Comparison of ENCODE assay signal across 18 cellular contexts in the genomic region with DNA sequence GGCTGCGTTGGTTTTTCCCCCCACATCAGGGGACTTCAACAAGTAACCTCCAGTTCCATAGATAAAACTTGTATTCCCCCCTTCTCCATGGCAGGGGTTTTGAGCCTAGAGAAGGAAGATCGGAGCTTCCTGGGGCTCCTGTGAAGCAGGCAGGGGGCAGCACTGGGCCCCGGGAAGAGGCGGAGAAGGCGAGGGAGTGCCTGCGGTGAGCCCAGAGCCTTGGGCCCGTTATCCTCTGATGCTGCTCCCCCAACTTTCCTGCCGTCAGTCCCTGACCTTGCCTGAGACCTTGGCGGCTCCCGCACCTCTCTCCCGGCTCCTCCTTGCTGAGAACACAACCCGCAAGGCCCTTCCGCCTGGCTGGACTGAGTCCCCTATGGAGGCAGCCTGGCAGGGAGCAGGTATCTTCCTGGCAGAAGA. TPM values are rescaled to one million over a fixed set of nuclear protein-coding genes. Genes with fewer than 3 reads are reported as not detected.
DNase-seq lines count a peak whose midpoint lies in the region; ATAC-seq, FAIRE-seq and TF ChIP-seq lines count a peak whose summit lies in the region.
"Had no signal": no experiment of that assay in that cellular context is flagged by ENCODE, and none has a peak within 500 bp of the region (broad histone marks: within the 10 kb centered on the region; RNA-seq: fewer than 3 reads in every experiment).

No MANE protein-coding gene starts in this region.

- no CpG with 5 or more reads among the region's 13 CpGs for WGBS in H9 (ENCODE audit: extremely low coverage, insufficient read length, low lambda C conversion rate)

- no peak overlapping the region for H3K4ac ChIP-seq in H9 (ENCODE audit: low read depth, low read length)

- no peak overlapping the region for H3K18ac ChIP-seq in H9 (ENCODE audit: insufficient read length, low read depth, low read length)

- no peak overlapping the region for H3K27ac ChIP-seq in H9 (ENCODE audit: insufficient read length, low read depth, low read length)
- H3K27ac ChIP-seq in osteoblast (ENCODE audit: low read depth, low read length): no peak overlapping the region
- H3K27ac ChIP-seq: SK-N-MC had no signal

- no peak overlapping the region for H4K91ac ChIP-seq in H9 (ENCODE audit: insufficient read length, low read depth, low read length)

- H2BK120ac ChIP-seq in H9 (ENCODE audit: low read depth, low read length, poor library complexity, severe bottlenecking): no peak overlapping the region

- peak; percentile 38 for DNase-seq in DMS 273 (lab: John Stamatoyannopoulos, UW; ENCODE audit: unreplicated experiment)
- no peak for DNase-seq in DMS 273 treated with DMSO at 0.1 percent for 48 hours (lab: John Stamatoyannopoulos, UW)
- DNase-seq in H9: peak; percentile 67
- DNase-seq in chondrocyte (ENCODE audit: low spot score): no peak
- peak; percentile 9 for DNase-seq in osteoblast (ENCODE audit: insufficient read length, low spot score, missing footprints)
- DNase-seq in GM12891 (ENCODE audit: insufficient read length, low spot score): no peak
- no peak for DNase-seq in NCI-H187 treated with DMSO at 0.1 percent for 48 hours (lab: John Stamatoyannopoulos, UW)
- DNase-seq: 8988T; esophagus squamous epithelium; GF-D8; GOT3; NCI-H510A; stimulated activated CD4-positive, alpha-beta T cell treated with anti-CD3 and anti-CD28 coated beads, Interleukin-4, amount 100 ng/mL, for 4 hours had no signal

- H3K14ac ChIP-seq in H9 (ENCODE audit: insufficient read depth, low read length): no peak overlapping the region

- no peak for TF ChIP-seq POLR2A in GM12891 (IDR thresholded peaks at IDR 0.05; ENCODE audit: low read depth, low read length)

- no peak overlapping the region for H3K9ac ChIP-seq in H9 (ENCODE audit: extremely low read depth, insufficient read length, low read length)

- no peaks in the 10 kb centered on the region for H3K79me1 ChIP-seq in H9 (ENCODE audit: insufficient read depth, low read depth, low read length, poor library complexity, severe bottlenecking)

- FAIRE-seq in GM12891 (lab: Jason Lieb, UNC): no peak
- FAIRE-seq: bronchial epithelial cell, keratinocyte had no signal

- H3K23me2 ChIP-seq in H9 (ENCODE audit: insufficient read length, low read depth, low read length, poor library complexity, severe bottlenecking): peaks cover 7% of the 10 kb centered on the region

- H2BK20ac ChIP-seq in H9 (ENCODE audit: low read depth, low read length, poor library complexity, severe bottlenecking): no peak overlapping the region

- H3K9me3 Mint-ChIP-seq in H9: peaks cover 0 to 3% of the 10 kb centered on the region in 2 experiments; a peak in 3 of 5 replicates
- no peaks in the 10 kb centered on the region for H3K9me3 Mint-ChIP-seq in chondrocyte (ENCODE audit: low read depth)

- H3K4me1 Mint-ChIP-seq in H9: peaks cover 24 to 49% of the 10 kb centered on the region in 2 experiments
- peaks cover 18% of the 10 kb centered on the region for H3K4me1 Mint-ChIP-seq in chondrocyte (ENCODE audit: low read depth)

- H3K4me2 ChIP-seq in H9 (ENCODE audit: insufficient read depth, insufficient read length, low read length) (no peak overlapping the region), osteoblast (ENCODE audit: insufficient read depth, low read length) (no peak overlapping the region)

- H2AK5ac ChIP-seq in H9 (ENCODE audit: insufficient read length, low read length): no peak overlapping the region

- H2BK5ac ChIP-seq in H9 (ENCODE audit: insufficient read length, low read length): no peak overlapping the region

- H3K4me3 Mint-ChIP-seq in H9 (peak overlapping the region in 1 of 2 experiments; percentile 90; a peak in 2 of 5 replicates), chondrocyte (ENCODE audit: unreplicated experiment) (peak overlapping the region; percentile 83)

- H3K27ac Mint-ChIP-seq in H9 (no peak overlapping the region; a peak in 1 of 7 replicates), chondrocyte (ENCODE audit: unreplicated experiment) (no peak overlapping the region)

- no peak overlapping the region for H3K4me3 ChIP-seq in osteoblast (ENCODE audit: insufficient read depth, low read length)
- H3K4me3 ChIP-seq: SK-N-MC had no signal

- H3K56ac ChIP-seq in H9 (ENCODE audit: insufficient read length, low read depth, low read length): no peak overlapping the region

- H3K27me3 ChIP-seq in H9 (ENCODE audit: insufficient read depth, low read length) (peaks cover 17% of the 10 kb centered on the region; the same call in 1 of the 2 replicates), osteoblast (ENCODE audit: insufficient read depth, low read length) (no peaks in the 10 kb centered on the region)

- no peak for ATAC-seq in HG02840 (IDR thresholded peaks at IDR 0.05; ENCODE audit: low FRiP score, unreplicated experiment)

- H3K27me3 Mint-ChIP-seq in H9 (ENCODE audit: low read depth) (peaks cover 91% of the 10 kb centered on the region), chondrocyte (ENCODE audit: low read depth) (no peaks in the 10 kb centered on the region)

- H3K36me3 Mint-ChIP-seq in H9 (ENCODE audit: insufficient read depth in 1 of 3, low read depth in 3 of 3): peaks cover 0 to 4% (median 3%) of the 10 kb centered on the region in 3 experiments; a peak in 3 of 7 replicates
- H3K36me3 Mint-ChIP-seq in chondrocyte (ENCODE audit: low read depth): no peaks in the 10 kb centered on the region

- H2BK12ac ChIP-seq in H9 (ENCODE audit: insufficient read length, low read depth, low read length): no peak overlapping the region

- no peak overlapping the region for H4K5ac ChIP-seq in H9 (ENCODE audit: insufficient read length, low read depth, low read length)

- H2AFZ ChIP-seq in H9 (ENCODE audit: low read length) (no peak overlapping the region), osteoblast (ENCODE audit: low read length) (no peak overlapping the region)

- H3K79me2 ChIP-seq in H9 (ENCODE audit: insufficient read depth, low read length): no peaks in the 10 kb centered on the region
- H3K79me2 ChIP-seq in osteoblast (ENCODE audit: insufficient read depth, low read length): no peaks in the 10 kb centered on the region

- H3T11ph ChIP-seq in H9 (ENCODE audit: low read length): no peak overlapping the region

- H4K8ac ChIP-seq in H9 (replicated peaks; ENCODE audit: insufficient read length, low read depth, low read length): no peak overlapping the region

- no peak overlapping the region for H2BK15ac ChIP-seq in H9 (ENCODE audit: low read depth, low read length)

- TF ChIP-seq CTCF in H9 (conservative IDR thresholded peaks at IDR 0.05) (peak; percentile 69), chondrocyte (IDR thresholded peaks at IDR 0.05) (peak; percentile 42), osteoblast (IDR thresholded peaks at IDR 0.05; ENCODE audit: extremely low read depth, low read depth, low read length) (peak; percentile 6)

- H3K9me3 ChIP-seq in H9 (ENCODE audit: control insufficient read depth, low read depth, low read length) (no peaks in the 10 kb centered on the region), osteoblast (ENCODE audit: low read depth, low read length) (no peaks in the 10 kb centered on the region)
- H3K9me3 ChIP-seq: esophagus squamous epithelium had no signal

- H3K4me1 ChIP-seq in H9 (ENCODE audit: insufficient read depth, low read length) (no peaks in the 10 kb centered on the region), osteoblast (ENCODE audit: insufficient read depth, low read length) (peaks cover 20% of the 10 kb centered on the region)

- no peak overlapping the region for H3K23ac ChIP-seq in H9 (ENCODE audit: insufficient read length, low read depth, low read length)

- H3K36me3 ChIP-seq in osteoblast (ENCODE audit: insufficient read depth, low read length): no peaks in the 10 kb centered on the region
- H3K36me3 ChIP-seq: esophagus squamous epithelium had no signal

- H4K20me1 ChIP-seq in H9 (ENCODE audit: control insufficient read depth, insufficient read depth, insufficient read length) (no peaks in the 10 kb centered on the region), osteoblast (ENCODE audit: insufficient read depth, low read length) (peaks cover 14% of the 10 kb centered on the region)

TF ChIP-seq in GM12891, 5 proteins besides CTCF, POLR2A, EP300 and RAD21:
- TF ChIP-seq PAX5 (IDR thresholded peaks at IDR 0.05; ENCODE audit: insufficient read depth, low read length, severe bottlenecking) (no peak), POLR2AphosphoS5 (IDR thresholded peaks at IDR 0.05; ENCODE audit: low read depth, low read length) (no peak), TAF1 (IDR thresholded peaks at IDR 0.05; ENCODE audit: low read depth, low read length) (no peak), SPI1 (IDR thresholded peaks at IDR 0.05; ENCODE audit: low read depth, low read length) (no peak)

RNA-seq across cellular contexts. Expression of a gene that starts 2.5 kb away (rescaled TPM):
- total RNA-seq in H9 (2021) (5.7 and 6.3 TPM in 2 replicates), chondrocyte (3.6 to 3.9 TPM (median 3.8 TPM) in 3 replicates), osteoblast (1.8 and 2.7 TPM in 2 replicates)
- 6.7 TPM for polyA plus RNA-seq in GM12891 (2012; ENCODE audit: low read depth, missing spikeins)

RNA-seq across cellular contexts. Expression of a gene that starts 18.0 kb away (rescaled TPM):
- total RNA-seq in H9 (2021) (not detected in 2 replicates), chondrocyte (not detected in 3 replicates), osteoblast (not detected in 2 replicates)
- not detected for polyA plus RNA-seq in GM12891 (2012; ENCODE audit: low read depth, missing spikeins)
- total RNA-seq: LHCN-M2 had no signal
- polyA plus RNA-seq: keratinocyte had no signal

RNA-seq across cellular contexts. Expression of a gene that starts 34.6 kb away (rescaled TPM):
- total RNA-seq in H9 (2021) (7.1 and 8.8 TPM in 2 replicates), chondrocyte (0.89 TPM in 1 of 3 replicates, not detected in the others), osteoblast (not detected in 2 replicates)
- polyA plus RNA-seq in GM12891 (2012; ENCODE audit: low read depth, missing spikeins): not detected
- total RNA-seq: bronchial epithelial cell, LHCN-M2 had no signal

Comparison
In these comparisons a context has a peak if more than half of its experiments do, and no peak if none do; other contexts are left out.
1. DNase-seq: peak in DMS 273 (single experiment), H9 (single experiment) and osteoblast (single experiment); none in DMS 273 treated with DMSO at 0.1 percent for 48 hours (single experiment), chondrocyte (single experiment), GM12891 (single experiment) and NCI-H187 treated with DMSO at 0.1 percent for 48 hours (single experiment).
2. CTCF ChIP-seq: peak in every context shown above with its lines; median percentile 69 in H9; 42 in chondrocyte; 6 in osteoblast.